In the genomic region with DNA sequence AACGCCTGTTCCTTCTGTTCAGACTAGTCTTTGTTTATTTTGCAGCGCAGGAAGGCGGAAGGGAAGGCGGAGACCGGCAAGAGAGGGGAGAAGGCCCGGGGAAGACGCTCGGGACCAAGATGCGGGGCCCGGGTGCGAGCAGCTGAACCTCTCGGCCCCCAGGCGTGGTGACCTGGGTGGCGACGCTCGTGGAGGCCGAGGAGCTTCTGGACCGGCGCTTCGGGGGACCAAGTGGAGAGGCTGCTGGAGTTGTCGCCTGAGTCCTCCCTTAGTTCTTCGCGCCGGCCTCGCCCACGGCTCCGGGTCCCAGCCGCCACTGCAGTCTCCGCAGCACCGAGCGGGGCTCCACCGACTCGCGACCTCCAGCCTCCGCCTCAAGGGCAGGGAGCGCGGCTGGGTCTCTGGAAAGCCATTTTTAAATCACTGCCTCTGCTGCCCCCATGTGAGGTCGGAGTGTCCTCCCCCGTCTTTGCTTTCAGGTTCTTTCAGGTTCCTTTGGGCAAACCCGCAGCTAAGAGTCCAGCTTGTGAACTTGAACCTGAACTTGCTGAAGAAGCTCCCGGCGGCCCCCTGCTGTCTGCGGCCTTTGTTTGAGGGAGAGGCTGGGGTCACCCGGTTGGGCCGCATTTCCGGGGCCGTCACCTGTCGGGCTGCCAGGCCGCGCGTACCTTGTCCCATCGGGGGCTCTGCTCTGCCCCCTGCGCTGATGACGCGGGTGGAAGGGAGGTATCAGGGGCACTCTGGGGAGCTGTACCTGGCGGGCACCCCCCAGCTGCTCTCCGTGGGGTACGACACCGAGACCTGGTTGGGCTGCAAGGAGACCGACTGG, we compare ENCODE assay signal across 8 cellular contexts.
DNase-seq lines count a peak whose midpoint lies in the region; ATAC-seq and TF ChIP-seq lines count a peak whose summit lies in the region.

No MANE protein-coding gene starts in this region.

- peaks cover 4% of the 10 kb centered on the region; the same call in 1 of the 2 replicates for H3K4me1 ChIP-seq in GM23248 (ENCODE audit: insufficient read depth)

- ATAC-seq in omental fat pad (ENCODE audit: low FRiP score) = peak; percentile 37
- no peak for ATAC-seq in GM18517 (IDR thresholded peaks at IDR 0.05; ENCODE audit: unreplicated experiment)
- no peak for ATAC-seq in GM18519 (IDR thresholded peaks at IDR 0.05; ENCODE audit: low FRiP score, unreplicated experiment)

- no peaks in the 10 kb centered on the region for H3K9me2 ChIP-seq in GM23248 (ENCODE audit: insufficient read depth)

- 3 to 4% methylated on average over 46 to 60 of the region's 60 CpGs for WGBS in GM23248 (ENCODE audit: low coverage in 1 of 2, low lambda C conversion rate in 2 of 2, missing lambda C conversion rate in 2 of 2), 2 experiments

- H3K27ac ChIP-seq in GM23248 (no peak overlapping the region), epithelial cell of prostate (peak overlapping the region; percentile 13)

- H3K27me3 ChIP-seq in GM23248 (replicated peaks; ENCODE audit: insufficient read depth) = peaks cover 14% of the 10 kb centered on the region

- H3F3A ChIP-seq in GM23248 (ENCODE audit: insufficient read depth) = no peaks in the 10 kb centered on the region

- peak; percentile 12 for DNase-seq in CD1c-positive myeloid dendritic cell (ENCODE audit: extremely low spot score)
- peak; percentile 43 for DNase-seq in GM23248
- DNase-seq in activated CD4-positive, alpha-beta T cell treated with anti-CD3 and anti-CD28 coated beads, Interleukin-2, amount 50 U/mL, for 1 hour = peak; percentile 13
- DNase-seq in epithelial cell of prostate (ENCODE audit: low read depth, low spot score) = no peak
- no peak for DNase-seq in omental fat pad (ENCODE audit: low spot score)
- no peak for DNase-seq in epidermal melanocyte (ENCODE audit: insufficient read length, low spot score)

- H3K4me2 ChIP-seq in GM23248 (ENCODE audit: unreplicated experiment) = peak overlapping the region; percentile 84

- in situ Hi-C loops in GM23248 (cut with MboI) = no loop called here

- peak overlapping the region; percentile 52 for H3K9ac ChIP-seq in GM23248

- peak overlapping the region; percentile 90 for H2AFZ ChIP-seq in GM23248

- H4K20me1 ChIP-seq in GM23248 (ENCODE audit: insufficient read depth) = no peaks in the 10 kb centered on the region

- H3K9me3 ChIP-seq in GM23248 (ENCODE audit: low read depth) = no peaks in the 10 kb centered on the region

- no peaks in the 10 kb centered on the region for H3K36me3 ChIP-seq in GM23248 (ENCODE audit: low read depth)

- TF ChIP-seq CTCF in omental fat pad (IDR thresholded peaks at IDR 0.05) = no peak

- peak overlapping the region; percentile 70 for H3K4me3 ChIP-seq in GM23248

- no peaks in the 10 kb centered on the region for H3K79me2 ChIP-seq in GM23248 (ENCODE audit: insufficient read depth)

Comparison
In these comparisons a context has a peak if more than half of its experiments do, and no peak if none do; other contexts are left out.
1. DNase-seq: peak in CD1c-positive myeloid dendritic cell (single experiment), GM23248 (single experiment) and activated CD4-positive, alpha-beta T cell treated with anti-CD3 and anti-CD28 coated beads, Interleukin-2, amount 50 U/mL, for 1 hour (single experiment); none in epithelial cell of prostate (single experiment), omental fat pad (single experiment) and epidermal melanocyte (single experiment).